1 cellular context compared by ENCODE assay signal in genomic region chr12:56078427-56078826, GRCh38.
TF ChIP-seq lines count a peak whose summit lies in the region.

No MANE protein-coding gene starts in this region.

TF ChIP-seq in K562, 482 proteins besides CTCF, POLR2A, EP300 and RAD21:
- TF ChIP-seq JUND (IDR thresholded peaks at IDR 0.05; ENCODE audit: borderline replicate concordance, low read depth, low read length) (no peak), JUND (tag; IDR thresholded peaks at IDR 0.05; ENCODE audit: borderline replicate concordance, low read depth, low read length) (no peak), RBM15 (IDR thresholded peaks at IDR 0.05; ENCODE audit: insufficient read depth, low read length) (no peak), ESRRA (IDR thresholded peaks at IDR 0.05; ENCODE audit: borderline replicate concordance, low read depth) (peak; percentile 93), ASH1L (IDR thresholded peaks at IDR 0.05; ENCODE audit: borderline replicate concordance, low read depth, partially characterized antibody) (no peak), CREB5 (CRISPR knock-in tag; IDR thresholded peaks at IDR 0.05) (no peak), SMC3 (conservative IDR thresholded peaks at IDR 0.05; ENCODE audit: insufficient read depth, low read depth, low read length) (no peak)
